8 cellular contexts compared by ENCODE assay signal in genomic region chr5:180804129-180804601, GRCh38. TPM values are rescaled to one million over a fixed set of nuclear protein-coding genes. Genes with fewer than 3 reads are reported as not detected.
DNase-seq lines count a peak whose midpoint lies in the region; ATAC-seq and TF ChIP-seq lines count a peak whose summit lies in the region.

No MANE protein-coding gene starts in this region.

- H3K4me3 ChIP-seq in mononuclear cell (ENCODE audit: low read length) = peak overlapping the region; percentile 57
- H3K4me3 ChIP-seq in vagina = peak overlapping the region; percentile 96 to 97

- peaks cover 83% of the 10 kb centered on the region for H3K4me1 ChIP-seq in mononuclear cell (ENCODE audit: insufficient read depth, low read length)
- peaks cover 91% of the 10 kb centered on the region for H3K4me1 ChIP-seq in vagina

- no peak for TF ChIP-seq POLR2A in vagina (IDR thresholded peaks at IDR 0.05)

- no peaks in the 10 kb centered on the region for H3K27me3 ChIP-seq in mononuclear cell (ENCODE audit: insufficient read depth, low read length)
- H3K27me3 ChIP-seq in vagina = no peaks in the 10 kb centered on the region

- peak overlapping the region; percentile 99 for H3K27ac ChIP-seq in vagina

- peak; percentile 55 for DNase-seq in stimulated activated CD4-positive, alpha-beta T cell treated with anti-CD3 and anti-CD28 coated beads, Interleukin-15, amount 100 ng/mL, for 24 hours
- no peak for DNase-seq in stimulated activated CD4-positive, alpha-beta T cell treated with anti-CD3 and anti-CD28 coated beads, Interleukin-4, amount 100 ng/mL, for 4 hours
- no peak for DNase-seq in activated naive CD4-positive, alpha-beta T cell treated with anti-CD3 and anti-CD28 coated beads, Interleukin-2, amount 50 U/mL, for 72 hours (ENCODE audit: low spot score in 2 of 2)
- no peak for DNase-seq in vagina (ENCODE audit: extremely low spot score in 2 of 2)
- DNase-seq in SHP77 (lab: John Stamatoyannopoulos, UW) = no peak

- no peak for TF ChIP-seq CTCF in vagina (IDR thresholded peaks at IDR 0.05)

- H3K9me3 ChIP-seq in mononuclear cell (ENCODE audit: low read depth, low read length) (no peaks in the 10 kb centered on the region), vagina (no peaks in the 10 kb centered on the region)

- H3K36me3 Mint-ChIP-seq in activated naive CD4-positive, alpha-beta T cell treated with anti-CD3 and anti-CD28 coated beads, Interleukin-2, amount 50 U/mL, for 72 hours = peaks cover 67 to 84% of the 10 kb centered on the region in 2 donors

- H3K27ac Mint-ChIP-seq in activated naive CD4-positive, alpha-beta T cell treated with anti-CD3 and anti-CD28 coated beads, Interleukin-2, amount 50 U/mL, for 72 hours = peak overlapping the region; percentile 93 to 95

- intact Hi-C loops in vagina (cut with DNase I) = loop anchor here (10.0 kb wide), 1 partner anchor 391 kb away; no protein-coding TSS in a partner anchor

- no peaks in the 10 kb centered on the region for H3K36me3 ChIP-seq in vagina

- no peaks in the 10 kb centered on the region for H3K9me3 Mint-ChIP-seq in activated naive CD4-positive, alpha-beta T cell treated with anti-CD3 and anti-CD28 coated beads, Interleukin-2, amount 50 U/mL, for 72 hours

- ATAC-seq in activated naive CD4-positive, alpha-beta T cell treated with anti-CD3 and anti-CD28 coated beads, Interleukin-2, amount 50 U/mL, for 72 hours = peak; percentile 0 to 25
- ATAC-seq in GM21360 (IDR thresholded peaks at IDR 0.05; ENCODE audit: unreplicated experiment) (no peak), GM21381 (IDR thresholded peaks at IDR 0.05; ENCODE audit: unreplicated experiment) (no peak)

RNA-seq across cellular contexts. Expression of gene MGAT1, which starts 1.6 kb away (rescaled TPM):
- 100 to 1,000 TPM; 130 to 157 TPM for total RNA-seq in activated naive CD4-positive, alpha-beta T cell treated with anti-CD3 and anti-CD28 coated beads, Interleukin-2, amount 50 U/mL, for 72 hours
- total RNA-seq in mononuclear cell (119 TPM), vagina (152 TPM)

RNA-seq across cellular contexts. Expression of gene ZFP62, which starts 56.9 kb away (rescaled TPM):
- total RNA-seq in activated naive CD4-positive, alpha-beta T cell treated with anti-CD3 and anti-CD28 coated beads, Interleukin-2, amount 50 U/mL, for 72 hours = 10 to 100 TPM; 13.5 to 27.9 TPM
- total RNA-seq in mononuclear cell = 9.4 TPM
- 22.3 TPM for total RNA-seq in vagina

Comparison
In these comparisons a context has a peak if more than half of its experiments do, and no peak if none do; other contexts are left out.
1. ATAC-seq: peak in activated naive CD4-positive, alpha-beta T cell treated with anti-CD3 and anti-CD28 coated beads, Interleukin-2, amount 50 U/mL, for 72 hours (2 of 2); none in GM21360 (single experiment) and GM21381 (single experiment).